1 cellular context compared by ENCODE assay signal in genomic region chr17:21376585-21376834, GRCh38.
TF ChIP-seq lines count a peak whose summit lies in the region.

No MANE protein-coding gene starts in this region.

TF ChIP-seq in GM23338, 12 proteins besides CTCF, POLR2A, EP300 and RAD21 (continued from another document):
- TF ChIP-seq REST (IDR thresholded peaks at IDR 0.05; ENCODE audit: unreplicated experiment) = no peak
- no peak for TF ChIP-seq EZH2 (IDR thresholded peaks at IDR 0.05; ENCODE audit: low read depth, unreplicated experiment)
- TF ChIP-seq EZH2phosphoT487 (IDR thresholded peaks at IDR 0.05; ENCODE audit: unreplicated experiment) = no peak
- no peak for TF ChIP-seq NANOG (IDR thresholded peaks at IDR 0.05; ENCODE audit: borderline replicate concordance)
- TF ChIP-seq POLR2AphosphoS5 (IDR thresholded peaks at IDR 0.05; ENCODE audit: low read depth) = no peak
- TF ChIP-seq ZNF331 (CRISPR knock-in tag; IDR thresholded peaks at IDR 0.05; ENCODE audit: low read depth) = no peak
- TF ChIP-seq CREB1 (CRISPR knock-in tag; IDR thresholded peaks at IDR 0.05; ENCODE audit: low read depth) = no peak
- TF ChIP-seq ZNF114 (CRISPR knock-in tag; IDR thresholded peaks at IDR 0.05) = no peak
- TF ChIP-seq ETS1 (IDR thresholded peaks at IDR 0.05) = no peak
